In the genomic region with DNA sequence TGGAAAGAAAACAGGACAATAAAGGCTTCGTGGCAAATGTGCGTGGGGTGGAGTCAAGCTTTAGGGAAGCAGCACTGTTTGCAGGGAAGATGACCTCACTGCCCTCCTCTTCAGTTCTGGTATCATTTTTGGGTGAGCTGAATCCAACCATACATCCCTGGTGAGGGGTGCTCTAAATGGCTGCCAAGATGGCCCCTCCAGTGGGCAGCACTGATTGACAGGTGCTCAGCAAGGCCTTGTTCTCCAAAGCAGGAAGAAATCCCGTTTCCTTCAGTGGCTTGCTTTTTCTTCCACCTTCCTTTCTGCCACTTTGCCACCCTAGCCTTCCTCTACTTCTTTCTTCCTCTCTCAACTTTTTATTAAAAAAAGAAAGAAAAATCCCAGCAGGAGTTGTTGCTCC, we compare ENCODE assay signal across 21 cellular contexts.
DNase-seq lines count a peak whose midpoint lies in the region; ATAC-seq and TF ChIP-seq lines count a peak whose summit lies in the region.
"Had no signal": no experiment of that assay in that cellular context is flagged by ENCODE, and none has a peak within 500 bp of the region (broad histone marks: within the 10 kb centered on the region; RNA-seq: fewer than 3 reads in every experiment).

No MANE protein-coding gene starts in this region.

- H3K36me3 Mint-ChIP-seq in mesothelial cell of epicardium: no peaks in the 10 kb centered on the region
- H3K36me3 Mint-ChIP-seq: CD4-positive, alpha-beta memory T cell had no signal

- no peaks in the 10 kb centered on the region for H3K36me3 ChIP-seq in ectodermal cell (ENCODE audit: control insufficient read depth, insufficient read depth, low read length)
- H3K36me3 ChIP-seq: BLaER1, HAP-1 had no signal

- peaks cover 21% of the 10 kb centered on the region for H3K4me1 ChIP-seq in ectodermal cell (ENCODE audit: control insufficient read depth, insufficient read depth, low read length)
- H3K4me1 ChIP-seq: A549, BLaER1 had no signal

- TF ChIP-seq CTCF in mesothelial cell of epicardium (IDR thresholded peaks at IDR 0.05; ENCODE audit: unreplicated experiment): no peak

- no peaks in the 10 kb centered on the region for H3K27me3 Mint-ChIP-seq in mesothelial cell of epicardium (ENCODE audit: low read depth)
- H3K27me3 Mint-ChIP-seq: CD4-positive, alpha-beta memory T cell had no signal

- H3K4me3 ChIP-seq in ectodermal cell (ENCODE audit: insufficient read depth, low read depth, low read length): no peak overlapping the region
- H3K4me3 ChIP-seq: A549, BLaER1, HAP-1 had no signal

- POLR2A ChIA-PET in HEK293T (lab: Yijun Ruan, JAX): no interaction called here

- 34 to 36% methylated on average over 3 of the region's 3 CpGs for WGBS in ectodermal cell, 2 experiments

- no peak for ATAC-seq in HG03469 (IDR thresholded peaks at IDR 0.05; ENCODE audit: unreplicated experiment)
- ATAC-seq: A549 had no signal

- peak overlapping the region; percentile 56 for H3K27ac Mint-ChIP-seq in mesothelial cell of epicardium
- H3K27ac Mint-ChIP-seq: CD4-positive, alpha-beta memory T cell had no signal

- H3K27ac ChIP-seq in ectodermal cell (ENCODE audit: insufficient read depth, low read depth, low read length, poor library complexity, severe bottlenecking): peak overlapping the region; percentile 78
- H3K27ac ChIP-seq: A549, BLaER1 had no signal

- peaks cover 33% of the 10 kb centered on the region for H3K4me1 Mint-ChIP-seq in mesothelial cell of epicardium
- H3K4me1 Mint-ChIP-seq: CD4-positive, alpha-beta memory T cell had no signal

- H3K4me3 Mint-ChIP-seq in mesothelial cell of epicardium: no peak overlapping the region
- H3K4me3 Mint-ChIP-seq: CD4-positive, alpha-beta memory T cell had no signal

- H3K9me3 ChIP-seq in ectodermal cell (ENCODE audit: control insufficient read depth, low read length): no peaks in the 10 kb centered on the region
- H3K9me3 ChIP-seq: A549, BLaER1, HAP-1 had no signal

- H3K27me3 ChIP-seq in ectodermal cell (ENCODE audit: control insufficient read depth, insufficient read depth, low read length, poor library complexity, severe bottlenecking): no peaks in the 10 kb centered on the region
- H3K27me3 ChIP-seq: BLaER1 had no signal

- CTCF ChIA-PET in HEK293T (lab: Yijun Ruan, JAX): no interaction called here

- H3K9me3 Mint-ChIP-seq in mesothelial cell of epicardium: no peaks in the 10 kb centered on the region
- H3K9me3 Mint-ChIP-seq: CD4-positive, alpha-beta memory T cell had no signal

- DNase-seq in ELF-1 (ENCODE audit: low read depth, low spot score): peak; percentile 21
- DNase-seq in HEK293T (ENCODE audit: extremely low spot score): no peak
- DNase-seq in mesothelial cell of epicardium (ENCODE audit: low spot score in 2 of 2, unreplicated experiment in 2 of 2): no peak
- DNase-seq in activated effector memory CD4-positive, alpha-beta T cell treated with Interleukin-2 at 50 U/mL for 16 hours: no peak
- no peak for DNase-seq in DMS79 treated with DMSO at 0.1 percent for 48 hours (lab: John Stamatoyannopoulos, UW)
- DNase-seq: CD4-positive, alpha-beta memory T cell; DMS153; EL; KBM-7; MV-4-11; NCI-H1694 treated with DMSO at 0.1 percent for 48 hours; NCI-H2107; NCI-H510A; NCI-H774; OCI-M1; Right ventricle myocardium superior had no signal

TF ChIP-seq in HEK293T, 16 proteins besides CTCF, POLR2A, EP300 and RAD21:
- TF ChIP-seq, protein P1, sequence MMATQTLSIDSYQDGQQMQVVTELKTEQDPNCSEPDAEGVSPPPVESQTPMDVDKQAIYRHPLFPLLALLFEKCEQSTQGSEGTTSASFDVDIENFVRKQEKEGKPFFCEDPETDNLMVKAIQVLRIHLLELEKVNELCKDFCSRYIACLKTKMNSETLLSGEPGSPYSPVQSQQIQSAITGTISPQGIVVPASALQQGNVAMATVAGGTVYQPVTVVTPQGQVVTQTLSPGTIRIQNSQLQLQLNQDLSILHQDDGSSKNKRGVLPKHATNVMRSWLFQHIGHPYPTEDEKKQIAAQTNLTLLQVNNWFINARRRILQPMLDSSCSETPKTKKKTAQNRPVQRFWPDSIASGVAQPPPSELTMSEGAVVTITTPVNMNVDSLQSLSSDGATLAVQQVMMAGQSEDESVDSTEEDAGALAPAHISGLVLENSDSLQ (IDR thresholded peaks at IDR 0.05): 0 out of 2 replicates have a peak, but pooled peaks have one; percentile 11
- TF ChIP-seq ELF4 (IDR thresholded peaks at IDR 0.05): no peak
